In genomic region chr10:131114846-131115245, GRCh38 we compare ENCODE assay signal across 24 cellular contexts.
"Had no signal": no experiment of that assay in that cellular context is flagged by ENCODE, and none has a peak within 500 bp of the region (broad histone marks: within the 10 kb centered on the region; RNA-seq: fewer than 3 reads in every experiment).

No MANE protein-coding gene starts in this region.

- FAIRE-seq: endothelial cell of umbilical vein had no signal

- H3K36me3 ChIP-seq: colonic mucosa, esophagus muscularis mucosa, heart right ventricle, lower lobe of right lung, ovary, spleen, thoracic aorta, tibial nerve, vagina had no signal

- DNase-seq: colonic mucosa; effector CD8-positive, alpha-beta T cell; endodermal cell; foreskin melanocyte; glutamatergic neuron; heart right ventricle; hippocampal formation; immature natural killer cell; islet precursor cell; left ventricle myocardium superior; lower lobe of right lung; naive thymus-derived CD8-positive, alpha-beta T cell; nucleus accumbens; ovary; psoas muscle; right cardiac atrium; spleen; stimulated activated naive B cell treated with anti-CD40 and anti-IgM and Interleukin-4, amounts not matched to agents 10 μg/mL and 1 μg/mL and 100 μg/mL, for 72 hours had no signal

- H3K27ac ChIP-seq: colonic mucosa, esophagus muscularis mucosa, heart right ventricle, lower lobe of right lung, ovary, psoas muscle, skin epidermis, spleen, thoracic aorta, tibial nerve, vagina had no signal

- H3K9me3 ChIP-seq: colonic mucosa, esophagus muscularis mucosa, heart right ventricle, lower lobe of right lung, ovary, psoas muscle, thoracic aorta, tibial nerve, vagina had no signal

- ATAC-seq: heart right ventricle; left ventricle myocardium superior; lower lobe of right lung; naive thymus-derived CD8-positive, alpha-beta T cell; psoas muscle; right cardiac atrium; stimulated activated naive B cell treated with anti-CD40 and anti-IgM and Interleukin-4, amounts not matched to agents 10 μg/mL and 1 μg/mL and 100 μg/mL, for 72 hours had no signal

- H3K4me1 ChIP-seq: colonic mucosa, esophagus muscularis mucosa, heart right ventricle, lower lobe of right lung, psoas muscle, tibial nerve, vagina had no signal

- H3K4me3 ChIP-seq: colonic mucosa, esophagus muscularis mucosa, heart right ventricle, lower lobe of right lung, ovary, psoas muscle, skin epidermis, spleen, thoracic aorta, tibial nerve, vagina had no signal

- H3K27me3 ChIP-seq: colonic mucosa, esophagus muscularis mucosa, ovary, spleen, tibial nerve, vagina had no signal
